Comparison of ENCODE assay signal across 9 cellular contexts in the genomic region with DNA sequence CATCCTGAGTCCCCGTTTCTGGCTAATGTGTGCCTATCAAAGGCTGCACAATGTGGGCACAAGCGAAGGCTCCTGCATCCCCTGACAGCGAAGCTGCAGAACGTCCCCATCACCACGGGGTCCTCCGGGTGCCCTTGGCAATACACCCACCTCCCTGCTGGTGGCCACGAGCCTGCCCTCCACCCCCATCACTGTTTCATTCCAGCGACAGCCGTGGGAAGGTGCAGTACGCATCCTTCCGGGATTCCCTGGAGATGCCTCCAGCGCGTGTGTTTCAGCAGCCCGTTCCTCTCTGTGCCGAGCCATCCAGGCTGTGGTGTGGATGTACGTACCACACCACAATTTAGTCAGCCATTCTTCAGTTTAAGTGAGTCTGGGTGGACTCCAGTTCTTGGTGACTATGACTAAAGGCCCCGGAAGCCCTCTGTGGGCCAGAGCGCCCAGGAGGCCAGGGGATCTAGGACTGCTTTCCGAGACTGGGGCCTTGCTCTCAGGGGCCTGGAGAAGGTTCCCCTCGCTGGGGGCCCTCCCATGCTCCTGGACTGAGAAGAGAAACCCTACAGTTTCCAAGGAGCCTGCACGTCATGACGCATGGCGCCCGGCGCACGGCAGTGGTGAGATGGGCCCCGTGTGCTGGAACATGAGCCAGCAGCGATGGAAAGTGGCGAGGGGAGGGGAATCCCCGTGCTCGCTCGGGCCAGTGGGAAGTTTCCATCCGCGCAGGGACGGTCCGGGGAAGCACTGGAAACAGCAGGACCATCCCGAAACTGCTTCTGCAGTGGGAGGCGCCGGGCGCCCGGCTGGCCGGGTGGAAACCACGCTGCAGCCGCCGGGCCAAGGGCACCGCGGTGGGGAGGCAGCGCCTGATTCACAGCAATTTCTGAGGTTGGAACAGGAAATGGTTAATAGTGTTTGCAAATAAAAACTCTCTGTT.
DNase-seq lines count a peak whose midpoint lies in the region; ATAC-seq and TF ChIP-seq lines count a peak whose summit lies in the region.
"Had no signal": no experiment of that assay in that cellular context is flagged by ENCODE, and none has a peak within 500 bp of the region (broad histone marks: within the 10 kb centered on the region; RNA-seq: fewer than 3 reads in every experiment).

No MANE protein-coding gene starts in this region.

- no peak for ATAC-seq in HG02759 (IDR thresholded peaks at IDR 0.05; ENCODE audit: unreplicated experiment)
- no peak for ATAC-seq in HG03097 (IDR thresholded peaks at IDR 0.05; ENCODE audit: low FRiP score, unreplicated experiment)

- DNase-seq in activated CD4-positive, alpha-beta T cell treated with anti-CD3 and anti-CD28 coated beads for 4 hours = peak; percentile 51 to 68
- peak; percentile 31 for DNase-seq in fibroblast of peridontal ligament (ENCODE audit: extremely low read depth)
- DNase-seq in stimulated activated CD8-positive, alpha-beta memory T cell treated with anti-CD3 and anti-CD28 coated beads, Interleukin-12 subunit alpha, Interleukin-12 subunit beta, amount 100 ng/mL, for 4 hours (ENCODE audit: low read depth) = peak; percentile 44
- DNase-seq in HUDEP-2 (lab: John Stamatoyannopoulos, UW; ENCODE audit: unreplicated experiment in 76 of 76) = no peak
- no peak for DNase-seq in NCI-H524 treated with DMSO at 0.1 percent for 48 hours (lab: John Stamatoyannopoulos, UW)
- DNase-seq: NCI-H2171 treated with DMSO at 0.1 percent for 48 hours had no signal

- peak; percentile 34 for TF ChIP-seq POLR2A in GM19099 (IDR thresholded peaks at IDR 0.05; ENCODE audit: extremely low read depth, insufficient read length, low read depth)

Comparison
In these comparisons a context has a peak if more than half of its experiments do, and no peak if none do; other contexts are left out.
1. DNase-seq: peak in activated CD4-positive, alpha-beta T cell treated with anti-CD3 and anti-CD28 coated beads for 4 hours (2 of 2), fibroblast of peridontal ligament (single experiment) and stimulated activated CD8-positive, alpha-beta memory T cell treated with anti-CD3 and anti-CD28 coated beads, Interleukin-12 subunit alpha, Interleukin-12 subunit beta, amount 100 ng/mL, for 4 hours (single experiment); none in HUDEP-2 (0 of 76) and NCI-H524 treated with DMSO at 0.1 percent for 48 hours (single experiment).